ENCODE assay signal across 25 cellular contexts in genomic region chr10:6707329-6707728, GRCh38.
"Had no signal": no experiment of that assay in that cellular context is flagged by ENCODE, and none has a peak within 500 bp of the region (broad histone marks: within the 10 kb centered on the region; RNA-seq: fewer than 3 reads in every experiment).

No MANE protein-coding gene starts in this region.

- H3K4me3 ChIP-seq: colonic mucosa, esophagus squamous epithelium, gastrocnemius medialis, heart right ventricle, left lung, lower lobe of right lung, mucosa of descending colon had no signal

- H3K4me1 ChIP-seq: colonic mucosa, esophagus squamous epithelium, heart right ventricle, left lung, lower lobe of right lung had no signal

- H3K27ac ChIP-seq: colonic mucosa, epithelial cell of prostate, esophagus squamous epithelium, gastrocnemius medialis, heart right ventricle, left lung, lower lobe of right lung had no signal

- DNase-seq: colonic mucosa; cortex of kidney; effector CD8-positive, alpha-beta T cell; effector memory CD8-positive, alpha-beta T cell; endodermal cell; erythroblast; esophagus squamous epithelium; foreskin fibroblast; foreskin melanocyte; gastrocnemius medialis; glutamatergic neuron; head of caudate nucleus; heart right ventricle; hippocampal formation; left cardiac atrium; left lung; left ventricle myocardium superior; lower lobe of right lung; mesenchymal stem cell; mucosa of descending colon had no signal

- ATAC-seq: effector memory CD8-positive, alpha-beta T cell; esophagus mucosa; gastrocnemius medialis; heart right ventricle; left cardiac atrium; left lung; left ventricle myocardium superior; lower lobe of right lung; mucosa of descending colon had no signal

- FAIRE-seq: endometrium, islet of Langerhans, keratinocyte had no signal

- H3K9me3 ChIP-seq: colonic mucosa, esophagus squamous epithelium, gastrocnemius medialis, heart right ventricle, left lung, lower lobe of right lung, mucosa of descending colon had no signal

- H3K36me3 ChIP-seq: colonic mucosa, esophagus squamous epithelium, gastrocnemius medialis, heart right ventricle, left lung, lower lobe of right lung had no signal

- H3K27me3 ChIP-seq: colonic mucosa had no signal
